In genomic region chr15:60842694-60843093, GRCh38 we compare ENCODE assay signal across 15 cellular contexts.
"Had no signal": no experiment of that assay in that cellular context is flagged by ENCODE, and none has a peak within 500 bp of the region (broad histone marks: within the 10 kb centered on the region; RNA-seq: fewer than 3 reads in every experiment).

No MANE protein-coding gene starts in this region.

- H3K4me3 Mint-ChIP-seq: activated B cell treated with CpG ODN at 0.5 μM for 24 hours; stimulated activated naive CD8-positive, alpha-beta T cell treated with anti-CD3 and anti-CD28 coated beads, Interleukin-15, Interleukin-2, amounts not matched to agents 100 ng/mL and 50 ng/mL, for 24 hours had no signal

- ATAC-seq: esophagus mucosa, gastrocnemius medialis, left lung had no signal

- H3K4me1 Mint-ChIP-seq: activated B cell treated with CpG ODN at 0.5 μM for 24 hours had no signal

- H3K9me3 Mint-ChIP-seq: activated B cell treated with CpG ODN at 0.5 μM for 24 hours; stimulated activated naive CD8-positive, alpha-beta T cell treated with anti-CD3 and anti-CD28 coated beads, Interleukin-15, Interleukin-2, amounts not matched to agents 100 ng/mL and 50 ng/mL, for 24 hours had no signal

- H3K27me3 Mint-ChIP-seq: activated B cell treated with CpG ODN at 0.5 μM for 24 hours; stimulated activated naive CD8-positive, alpha-beta T cell treated with anti-CD3 and anti-CD28 coated beads, Interleukin-15, Interleukin-2, amounts not matched to agents 100 ng/mL and 50 ng/mL, for 24 hours had no signal

- H3K36me3 ChIP-seq: ascending aorta, gastrocnemius medialis, left lung, prostate gland, right atrium auricular region had no signal

- DNase-seq: activated B cell treated with CpG ODN at 0.5 μM for 24 hours; activated CD4-positive, alpha-beta T cell treated with anti-CD3 and anti-CD28 coated beads for 4 hours; activated naive CD4-positive, alpha-beta T cell; cerebellar nuclear complex; cortex of kidney; gastrocnemius medialis; head of caudate nucleus; left lung; mammary epithelial cell; trophoblast cell had no signal

- H3K27ac Mint-ChIP-seq: activated B cell treated with CpG ODN at 0.5 μM for 24 hours had no signal

- H3K4me1 ChIP-seq: left lung, prostate gland, right atrium auricular region had no signal

- H3K27ac ChIP-seq: ascending aorta, gastrocnemius medialis, left lung, prostate gland, right atrium auricular region had no signal

- H3K9me3 ChIP-seq: ascending aorta, gastrocnemius medialis, left lung, prostate gland, right atrium auricular region had no signal

- H3K4me3 ChIP-seq: ascending aorta, gastrocnemius medialis, left lung, prostate gland, right atrium auricular region had no signal

- H3K27me3 ChIP-seq: ascending aorta, gastrocnemius medialis, left lung, right atrium auricular region had no signal
